35 cellular contexts compared by ENCODE assay signal in genomic region chr1:90362163-90362562, GRCh38.
DNase-seq lines count a peak whose midpoint lies in the region; ATAC-seq and TF ChIP-seq lines count a peak whose summit lies in the region.
"Had no signal": no experiment of that assay in that cellular context is flagged by ENCODE, and none has a peak within 500 bp of the region (broad histone marks: within the 10 kb centered on the region; RNA-seq: fewer than 3 reads in every experiment).

No MANE protein-coding gene starts in this region.

- no peak overlapping the region for H3K4me2 ChIP-seq in mammary epithelial cell (ENCODE audit: insufficient read depth, low read depth, low read length)
- H3K4me2 ChIP-seq in IMR-90 (ENCODE audit: low read depth, low read length) = no peak overlapping the region
- H3K4me2 ChIP-seq: A549; BLaER1; BLaER1 treated with 17β-estradiol and CSF1 and Interleukin-3, amounts not matched to agents 10 nM and 100 nM had no signal

- H3K4me1 ChIP-seq in mammary epithelial cell (ENCODE audit: insufficient read depth, low read length) (no peaks in the 10 kb centered on the region), IMR-90 (ENCODE audit: control insufficient read depth, insufficient read depth, low read length) (no peaks in the 10 kb centered on the region), esophagus muscularis mucosa (no peaks in the 10 kb centered on the region)
- H3K4me1 ChIP-seq: A549; BE2C; BLaER1 treated with 17β-estradiol and CSF1 and Interleukin-3, amounts not matched to agents 10 nM and 100 nM; Caco-2 had no signal

- H3K9me3 ChIP-seq in mammary epithelial cell (replicated peaks; ENCODE audit: insufficient read depth, low read length) = no peaks in the 10 kb centered on the region
- H3K9me3 ChIP-seq in IMR-90 (ENCODE audit: control insufficient read depth, insufficient read depth, low read length) = no peaks in the 10 kb centered on the region
- peaks cover 0 to 6% (median 0%) of the 10 kb centered on the region in 4 donors for H3K9me3 ChIP-seq in esophagus muscularis mucosa
- H3K9me3 ChIP-seq: A549, BE2C, Caco-2 had no signal

- H3K4me3 Mint-ChIP-seq in activated CD4-positive, alpha-beta T cell treated with anti-CD3 and anti-CD28 coated beads, Interleukin-2, amount 10 ng/mL, durations not matched to agents 24 days and 14 days = no peak overlapping the region
- H3K4me3 Mint-ChIP-seq in activated CD4-positive, alpha-beta T cell treated with anti-CD3 and anti-CD28 coated beads for 36 hours = no peak overlapping the region
- no peak overlapping the region for H3K4me3 Mint-ChIP-seq in MCF 10A (ENCODE audit: unreplicated experiment)
- H3K4me3 Mint-ChIP-seq: B cell; CD14-positive monocyte; CD4-positive, alpha-beta memory T cell; CD4-positive, alpha-beta T cell; CD4-positive, CD25-positive, alpha-beta regulatory T cell; CD8-positive, alpha-beta memory T cell; CD8-positive, alpha-beta T cell had no signal

- H2AFZ ChIP-seq in mammary epithelial cell (ENCODE audit: low read depth, low read length) = no peak overlapping the region
- H2AFZ ChIP-seq in IMR-90 (replicated peaks; ENCODE audit: low read length, poor library complexity) = peak overlapping the region; percentile 59

- H3K27ac ChIP-seq in mammary epithelial cell (ENCODE audit: insufficient read depth, low read depth, low read length) (no peak overlapping the region), IMR-90 (ENCODE audit: insufficient read depth, low read length) (no peak overlapping the region), esophagus muscularis mucosa (replicated peaks in 1 of 4) (no peak overlapping the region)
- H3K27ac ChIP-seq: 22Rv1; A549; BLaER1; BLaER1 treated with 17β-estradiol and CSF1 and Interleukin-3, amounts not matched to agents 10 nM and 100 nM; C4-2B had no signal

- dilution Hi-C loops in mammary epithelial cell (cut with HindIII; ENCODE audit: low sequenced_read_pairs) = no loop called here
- dilution Hi-C loops in IMR-90 (cut with HindIII; ENCODE audit: low sequenced_read_pairs, unreplicated experiment) = no loop called here

- no peak overlapping the region for H3K23ac ChIP-seq in IMR-90 (ENCODE audit: low read depth, low read length)

- TF ChIP-seq POLR2A in IMR-90 (IDR thresholded peaks at IDR 0.05; ENCODE audit: low read depth, low read length) = no peak
- TF ChIP-seq POLR2A in esophagus muscularis mucosa (IDR thresholded peaks at IDR 0.05; ENCODE audit: low read depth) = no peak

- no peak for ATAC-seq in activated CD4-positive, alpha-beta T cell treated with anti-CD3 and anti-CD28 coated beads for 36 hours
- ATAC-seq in IMR-90 (ENCODE audit: low read depth) = no peak
- ATAC-seq: A549; CD8-positive, alpha-beta T cell had no signal

- no peaks in the 10 kb centered on the region for H3K79me1 ChIP-seq in IMR-90 (ENCODE audit: low read depth in 1 of 2, low read length in 2 of 2)

- no peaks in the 10 kb centered on the region for H3K36me3 Mint-ChIP-seq in activated CD4-positive, alpha-beta T cell treated with anti-CD3 and anti-CD28 coated beads, Interleukin-2, amount 10 ng/mL, durations not matched to agents 24 days and 14 days (ENCODE audit: low read depth)
- no peaks in the 10 kb centered on the region for H3K36me3 Mint-ChIP-seq in activated CD4-positive, alpha-beta T cell treated with anti-CD3 and anti-CD28 coated beads for 36 hours (ENCODE audit: low read depth)
- no peaks in the 10 kb centered on the region for H3K36me3 Mint-ChIP-seq in MCF 10A (ENCODE audit: insufficient read depth, unreplicated experiment)
- H3K36me3 Mint-ChIP-seq: CD14-positive monocyte; CD4-positive, alpha-beta memory T cell; CD4-positive, CD25-positive, alpha-beta regulatory T cell; CD8-positive, alpha-beta memory T cell; CD8-positive, alpha-beta T cell had no signal

- peaks cover 5% of the 10 kb centered on the region for H3K27me3 Mint-ChIP-seq in activated CD4-positive, alpha-beta T cell treated with anti-CD3 and anti-CD28 coated beads, Interleukin-2, amount 10 ng/mL, durations not matched to agents 24 days and 14 days
- H3K27me3 Mint-ChIP-seq in activated CD4-positive, alpha-beta T cell treated with anti-CD3 and anti-CD28 coated beads for 36 hours = peaks cover 6% of the 10 kb centered on the region
- no peaks in the 10 kb centered on the region for H3K27me3 Mint-ChIP-seq in MCF 10A (ENCODE audit: insufficient read depth, unreplicated experiment)
- H3K27me3 Mint-ChIP-seq: CD4-positive, CD25-positive, alpha-beta regulatory T cell had no signal

- no peak overlapping the region for H3K27ac Mint-ChIP-seq in activated CD4-positive, alpha-beta T cell treated with anti-CD3 and anti-CD28 coated beads, Interleukin-2, amount 10 ng/mL, durations not matched to agents 24 days and 14 days
- no peak overlapping the region for H3K27ac Mint-ChIP-seq in activated CD4-positive, alpha-beta T cell treated with anti-CD3 and anti-CD28 coated beads for 36 hours
- no peak overlapping the region for H3K27ac Mint-ChIP-seq in MCF 10A (ENCODE audit: low read depth, unreplicated experiment)
- H3K27ac Mint-ChIP-seq: B cell; CD14-positive monocyte; CD4-positive, alpha-beta memory T cell; CD4-positive, alpha-beta T cell; CD4-positive, CD25-positive, alpha-beta regulatory T cell; CD8-positive, alpha-beta memory T cell; CD8-positive, alpha-beta T cell had no signal

- 88% methylated on average over 2 of the region's 2 CpGs for WGBS in mammary epithelial cell (ENCODE audit: low coverage, missing lambda C conversion rate)
- no CpG with 5 or more reads among the region's 2 CpGs for WGBS in IMR-90 (ENCODE audit: extremely low coverage in 2 of 2, insufficient read length in 1 of 2), 2 experiments
- 95% methylated on average over 2 of the region's 2 CpGs for WGBS in esophagus muscularis mucosa

- in situ Hi-C loops in mammary epithelial cell (cut with MboI; ENCODE audit: low sequenced_read_pairs in 2 of 2) (no loop called here), IMR-90 (cut with MboI; ENCODE audit: low sequenced_read_pairs) (no loop called here)

- H2BK20ac ChIP-seq in IMR-90 (ENCODE audit: low read depth, low read length) = no peak overlapping the region

- H3K79me2 ChIP-seq in mammary epithelial cell (ENCODE audit: insufficient read depth, low read length) = no peaks in the 10 kb centered on the region

- peak; percentile 5 for DNase-seq in activated CD4-positive, alpha-beta T cell treated with anti-CD3 and anti-CD28 coated beads, Interleukin-2, amount 10 ng/mL, durations not matched to agents 24 days and 14 days
- no peak for DNase-seq in activated CD4-positive, alpha-beta T cell treated with anti-CD3 and anti-CD28 coated beads for 36 hours
- DNase-seq in mammary epithelial cell (peak; percentile 56), MCF 10A (ENCODE audit: unreplicated experiment) (no peak), IMR-90 (no peak), esophagus muscularis mucosa (ENCODE audit: extremely low spot score) (peak; percentile 37), DMS153 treated with DMSO at 0.1 percent for 48 hours (lab: John Stamatoyannopoulos, UW; ENCODE audit: unreplicated experiment) (no peak)
- no peak for DNase-seq in activated CD8-positive, alpha-beta memory T cell treated with anti-CD3 and anti-CD28 coated beads for 24 hours
- DNase-seq: 8988T; ACHN; AML-193; BE2C; C1 segment of cervical spinal cord; Caco-2; Calu3; CD4-positive, alpha-beta memory T cell; CD4-positive, alpha-beta T cell; CD4-positive, CD25-positive, alpha-beta regulatory T cell; CD8-positive, alpha-beta memory T cell; CD8-positive, alpha-beta T cell; COR-L47; DMS 273 treated with DMSO at 0.1 percent for 48 hours; DMS153; DMS53; DMS79; DMS79 treated with DMSO at 0.1 percent for 48 hours; DND-41; EL had no signal

- no peak overlapping the region for H2AK5ac ChIP-seq in IMR-90 (ENCODE audit: low read depth, low read length)

- no peaks in the 10 kb centered on the region for H3K4me1 Mint-ChIP-seq in activated CD4-positive, alpha-beta T cell treated with anti-CD3 and anti-CD28 coated beads, Interleukin-2, amount 10 ng/mL, durations not matched to agents 24 days and 14 days
- H3K4me1 Mint-ChIP-seq in activated CD4-positive, alpha-beta T cell treated with anti-CD3 and anti-CD28 coated beads for 36 hours = no peaks in the 10 kb centered on the region
- peaks cover 6% of the 10 kb centered on the region for H3K4me1 Mint-ChIP-seq in MCF 10A (ENCODE audit: insufficient read depth, unreplicated experiment)
- H3K4me1 Mint-ChIP-seq: B cell; CD14-positive monocyte; CD4-positive, alpha-beta memory T cell; CD4-positive, CD25-positive, alpha-beta regulatory T cell; CD8-positive, alpha-beta memory T cell had no signal

- H3K9me3 Mint-ChIP-seq in activated CD4-positive, alpha-beta T cell treated with anti-CD3 and anti-CD28 coated beads, Interleukin-2, amount 10 ng/mL, durations not matched to agents 24 days and 14 days = no peaks in the 10 kb centered on the region
- H3K9me3 Mint-ChIP-seq in activated CD4-positive, alpha-beta T cell treated with anti-CD3 and anti-CD28 coated beads for 36 hours (ENCODE audit: low read depth) = no peaks in the 10 kb centered on the region
- no peaks in the 10 kb centered on the region for H3K9me3 Mint-ChIP-seq in MCF 10A (ENCODE audit: unreplicated experiment)
- H3K9me3 Mint-ChIP-seq: CD4-positive, alpha-beta T cell had no signal

- H2BK5ac ChIP-seq in IMR-90 (ENCODE audit: low read depth, low read length, poor library complexity, severe bottlenecking) = no peak overlapping the region

- no peak overlapping the region for H2BK120ac ChIP-seq in IMR-90 (ENCODE audit: low read depth, low read length)

- H4K8ac ChIP-seq in IMR-90 (ENCODE audit: low read depth in 2 of 2, low read length in 2 of 2) = no peak overlapping the region

- H4K5ac ChIP-seq in IMR-90 (ENCODE audit: low read depth, low read length) = no peak overlapping the region

- POLR2A ChIA-PET in activated CD4-positive, alpha-beta T cell treated with anti-CD3 and anti-CD28 coated beads for 36 hours (lab: Charles Lee) = no interaction called here
- POLR2A ChIA-PET in MCF 10A (lab: Yijun Ruan, JAX) = no interaction called here
- POLR2A ChIA-PET in IMR-90 (lab: Charles Lee; ENCODE audit: unreplicated experiment) = no interaction called here

- H4K20me1 ChIP-seq in mammary epithelial cell (ENCODE audit: insufficient read depth, low read length) = no peaks in the 10 kb centered on the region
- no peaks in the 10 kb centered on the region for H4K20me1 ChIP-seq in IMR-90 (ENCODE audit: insufficient read depth, low read length)
- H4K20me1 ChIP-seq: BLaER1; BLaER1 treated with 17β-estradiol and CSF1 and Interleukin-3, amounts not matched to agents 10 nM and 100 nM had no signal

- H3K4me3 ChIP-seq in mammary epithelial cell (replicated peaks in 1 of 3; ENCODE audit: insufficient read depth in 1 of 3, low read depth in 2 of 3, low read length in 3 of 3) (no peak overlapping the region), IMR-90 (ENCODE audit: insufficient read depth, low read depth, low read length) (no peak overlapping the region), esophagus muscularis mucosa (no peak overlapping the region)
- H3K4me3 ChIP-seq: A549; BLaER1; BLaER1 treated with 17β-estradiol and CSF1 and Interleukin-3, amounts not matched to agents 10 nM and 100 nM had no signal

- intact Hi-C loops in activated CD4-positive, alpha-beta T cell treated with anti-CD3 and anti-CD28 coated beads, Interleukin-2, amount 10 ng/mL, durations not matched to agents 24 days and 14 days (cut with micrococcal nuclease) = no loop called here
- intact Hi-C loops in activated CD4-positive, alpha-beta T cell treated with anti-CD3 and anti-CD28 coated beads for 36 hours (cut with DNase I, micrococcal nuclease) = no loop called here
- intact Hi-C loops in mammary epithelial cell (cut with micrococcal nuclease) (no loop called here), MCF 10A (cut with micrococcal nuclease) (no loop called here), IMR-90 (cut with micrococcal nuclease) (no loop called here), esophagus muscularis mucosa (cut with DNase I) (no loop called here)

- TF ChIP-seq CTCF in mammary epithelial cell (conservative IDR thresholded peaks at IDR 0.05 in 1 of 2, IDR thresholded peaks at IDR 0.05 in 1 of 2; ENCODE audit: extremely low read depth in 1 of 2, insufficient read depth in 1 of 2, low read depth in 1 of 2, low read length in 2 of 2) = no peak
- no peak for TF ChIP-seq CTCF in MCF 10A (IDR thresholded peaks at IDR 0.05; ENCODE audit: unreplicated experiment)
- TF ChIP-seq CTCF in IMR-90 (conservative IDR thresholded peaks at IDR 0.05; ENCODE audit: low read depth, low read length) = no peak
- no peak for TF ChIP-seq CTCF in esophagus muscularis mucosa (IDR thresholded peaks at IDR 0.05)

- no peak overlapping the region for H3K14ac ChIP-seq in IMR-90 (replicated peaks; ENCODE audit: low read depth, low read length)

- H3K27me3 ChIP-seq in mammary epithelial cell (ENCODE audit: insufficient read depth, low read length) (peaks cover 3% of the 10 kb centered on the region), IMR-90 (ENCODE audit: control insufficient read depth, insufficient read depth, low read length) (no peaks in the 10 kb centered on the region), esophagus muscularis mucosa (no peaks in the 10 kb centered on the region)
- H3K27me3 ChIP-seq: BE2C; BLaER1; BLaER1 treated with 17β-estradiol and CSF1 and Interleukin-3, amounts not matched to agents 10 nM and 100 nM had no signal

- no peak overlapping the region for H2AK9ac ChIP-seq in IMR-90 (replicated peaks; ENCODE audit: low read depth, low read length, poor library complexity)

- H3K9me1 ChIP-seq in IMR-90 (ENCODE audit: insufficient read depth, low read length) = 0 out of 2 replicates have a peak, but pooled peaks cover 4% of the 10 kb centered on the region

- no peak overlapping the region for H3K9ac ChIP-seq in mammary epithelial cell (ENCODE audit: insufficient read depth, low read length)
- no peak overlapping the region for H3K9ac ChIP-seq in IMR-90 (ENCODE audit: low read depth, low read length)
- H3K9ac ChIP-seq: BLaER1; BLaER1 treated with 17β-estradiol and CSF1 and Interleukin-3, amounts not matched to agents 10 nM and 100 nM had no signal

- H3K36me3 ChIP-seq in mammary epithelial cell (ENCODE audit: insufficient read depth, low read length) = no peaks in the 10 kb centered on the region
- no peaks in the 10 kb centered on the region for H3K36me3 ChIP-seq in IMR-90 (ENCODE audit: control insufficient read depth, insufficient read depth, low read length)
- no peaks in the 10 kb centered on the region for H3K36me3 ChIP-seq in esophagus muscularis mucosa
- H3K36me3 ChIP-seq: BE2C; BLaER1; BLaER1 treated with 17β-estradiol and CSF1 and Interleukin-3, amounts not matched to agents 10 nM and 100 nM had no signal

- no peak overlapping the region for H3K4ac ChIP-seq in IMR-90 (ENCODE audit: low read depth, low read length)

- no peak for TF ChIP-seq RAD21 in IMR-90 (IDR thresholded peaks at IDR 0.05; ENCODE audit: low read length)

- no peak overlapping the region for H4K91ac ChIP-seq in IMR-90 (ENCODE audit: insufficient read depth, low read depth, low read length)

- BruUV-seq in mammary epithelial cell (replicated peaks; lab: Mats Ljungman, UMichigan) (no TSS peak), MCF 10A (replicated peaks; lab: Mats Ljungman, UMichigan) (no TSS peak), IMR-90 (replicated peaks; lab: Mats Ljungman, UMichigan) (no TSS peak)

- H3K56ac ChIP-seq in IMR-90 (ENCODE audit: extremely low read depth, insufficient read depth, low read length) = no peak overlapping the region

- H2BK15ac ChIP-seq in IMR-90 (ENCODE audit: low read depth, low read length) = no peak overlapping the region

- CTCF ChIA-PET in activated CD4-positive, alpha-beta T cell treated with anti-CD3 and anti-CD28 coated beads for 36 hours (lab: Charles Lee) = no interaction called here
- CTCF ChIA-PET in mammary epithelial cell (lab: Charles Lee; ENCODE audit: low non-redundant PET) (no interaction called here), MCF 10A (lab: Yijun Ruan, JAX) (no interaction called here), IMR-90 (lab: Yijun Ruan, JAX) (no interaction called here)

- H3K18ac ChIP-seq in IMR-90 (ENCODE audit: low read depth, low read length) = no peak overlapping the region

- no peak for TF ChIP-seq EP300 in esophagus muscularis mucosa (IDR thresholded peaks at IDR 0.05)

Comparison
In these comparisons a context has a peak if more than half of its experiments do, and no peak if none do; other contexts are left out.
1. DNase-seq: peak in activated CD4-positive, alpha-beta T cell treated with anti-CD3 and anti-CD28 coated beads, Interleukin-2, amount 10 ng/mL, durations not matched to agents 24 days and 14 days (single experiment), mammary epithelial cell (single experiment) and esophagus muscularis mucosa (single experiment); none in activated CD4-positive, alpha-beta T cell treated with anti-CD3 and anti-CD28 coated beads for 36 hours (single experiment), MCF 10A (single experiment), IMR-90 (single experiment), activated CD8-positive, alpha-beta memory T cell treated with anti-CD3 and anti-CD28 coated beads for 24 hours (single experiment) and DMS153 treated with DMSO at 0.1 percent for 48 hours (single experiment).